ENCODE assay signal across 1 cellular context in the genomic region with DNA sequence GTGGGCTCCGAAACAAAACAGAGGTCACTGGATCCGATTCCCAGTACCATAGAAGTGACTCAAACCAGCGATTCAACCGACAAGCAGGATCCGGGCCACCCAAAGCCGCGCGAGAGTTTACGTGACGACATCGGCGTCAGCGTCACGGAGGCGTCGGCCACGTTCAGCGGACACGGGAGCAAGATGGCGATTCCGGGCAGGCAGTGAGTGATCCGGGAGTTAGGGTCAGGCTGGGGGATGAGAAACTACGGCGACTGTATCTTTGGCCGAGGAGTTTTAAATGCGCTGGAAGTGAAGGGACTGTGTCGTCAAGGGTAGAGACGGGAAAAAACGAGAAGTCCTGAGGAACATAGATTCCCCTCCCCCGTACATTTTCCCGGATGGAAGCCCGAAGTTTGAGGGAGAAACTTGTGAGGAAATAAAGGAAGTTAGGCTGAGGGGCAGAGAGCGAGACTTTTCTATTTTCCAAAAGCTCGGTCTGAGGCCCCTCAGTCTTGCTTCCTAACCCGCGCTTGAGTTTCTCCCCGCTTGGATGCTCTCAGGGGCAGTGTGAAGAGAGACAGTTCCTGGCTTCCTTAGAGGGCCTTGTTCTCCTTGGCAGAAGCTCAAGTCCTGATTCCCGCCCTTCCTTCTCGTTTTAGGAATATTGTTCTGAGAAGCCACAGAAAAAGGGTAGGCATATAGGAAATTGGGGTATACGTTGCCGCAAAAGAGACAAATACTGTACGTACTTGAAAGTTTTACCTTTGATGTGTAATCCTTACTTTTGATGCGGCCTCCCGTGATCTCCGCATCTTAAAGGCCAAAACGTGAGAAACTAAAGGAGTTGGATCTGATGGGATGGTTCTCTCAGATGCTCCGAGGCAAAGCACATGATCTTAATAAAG.
TF ChIP-seq lines count a peak whose summit lies in the region.

A gene with protein sequence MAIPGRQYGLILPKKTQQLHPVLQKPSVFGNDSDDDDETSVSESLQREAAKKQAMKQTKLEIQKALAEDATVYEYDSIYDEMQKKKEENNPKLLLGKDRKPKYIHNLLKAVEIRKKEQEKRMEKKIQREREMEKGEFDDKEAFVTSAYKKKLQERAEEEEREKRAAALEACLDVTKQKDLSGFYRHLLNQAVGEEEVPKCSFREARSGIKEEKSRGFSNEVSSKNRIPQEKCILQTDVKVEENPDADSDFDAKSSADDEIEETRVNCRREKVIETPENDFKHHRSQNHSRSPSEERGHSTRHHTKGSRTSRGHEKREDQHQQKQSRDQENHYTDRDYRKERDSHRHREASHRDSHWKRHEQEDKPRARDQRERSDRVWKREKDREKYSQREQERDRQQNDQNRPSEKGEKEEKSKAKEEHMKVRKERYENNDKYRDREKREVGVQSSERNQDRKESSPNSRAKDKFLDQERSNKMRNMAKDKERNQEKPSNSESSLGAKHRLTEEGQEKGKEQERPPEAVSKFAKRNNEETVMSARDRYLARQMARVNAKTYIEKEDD (plus strand): TSS at position 156 of the 887 bp plus-strand sequence. CDS start 28 bp downstream, at position 184.

TF ChIP-seq in HepG2, 621 proteins besides CTCF, POLR2A, EP300 and RAD21 (continued from another document and continues in another):
- TF ChIP-seq PCBP2 (optimal IDR thresholded peaks at IDR 0.05; ENCODE audit: low read depth, low read length, poor library complexity, severe bottlenecking) (peak; percentile 28), ZNF724P (CRISPR knock-in tag; IDR thresholded peaks at IDR 0.05; ENCODE audit: borderline replicate concordance) (no peak; the same call in 1 of the 2 replicates), FOXK1 (CRISPR knock-in tag; IDR thresholded peaks at IDR 0.05; ENCODE audit: borderline replicate concordance, low read depth) (peak; percentile 53; the same call in 1 of the 2 replicates), SRSF1 (optimal IDR thresholded peaks at IDR 0.05; ENCODE audit: low read depth, low read length) (peak; percentile 86), NR2C2 (CRISPR knock-in tag; IDR thresholded peaks at IDR 0.05; ENCODE audit: borderline replicate concordance) (peak; percentile 52; the same call in 1 of the 2 replicates), ZNF335 (CRISPR knock-in tag; IDR thresholded peaks at IDR 0.05) (no peak), FOXK2 (IDR thresholded peaks at IDR 0.05) (no peak), ZNF431 (CRISPR knock-in tag; IDR thresholded peaks at IDR 0.05; ENCODE audit: borderline replicate concordance, low read depth) (peak; percentile 51; the same call in 1 of the 2 replicates), POGZ (CRISPR knock-in tag; IDR thresholded peaks at IDR 0.05) (peak; percentile 95), ZNF430 (CRISPR knock-in tag; IDR thresholded peaks at IDR 0.05) (peak; percentile 74; the same call in 1 of the 2 replicates), ZNF780A (CRISPR knock-in tag; IDR thresholded peaks at IDR 0.05) (no peak), MED8 (CRISPR knock-in tag; IDR thresholded peaks at IDR 0.05; ENCODE audit: insufficient replicate concordance) (peak; percentile 72), ZNF563 (CRISPR knock-in tag; IDR thresholded peaks at IDR 0.05) (peak; percentile 58; the same call in 1 of the 2 replicates), ERF (CRISPR knock-in tag; IDR thresholded peaks at IDR 0.05) (peak; percentile 83), LCORL (IDR thresholded peaks at IDR 0.05) (no peak), LCORL (CRISPR knock-in tag; IDR thresholded peaks at IDR 0.05) (peak; percentile 41; the same call in 1 of the 2 replicates), MIER3 (CRISPR knock-in tag; IDR thresholded peaks at IDR 0.05; ENCODE audit: borderline replicate concordance) (peak; percentile 61; the same call in 1 of the 2 replicates), SPEN (CRISPR knock-in tag; IDR thresholded peaks at IDR 0.05; ENCODE audit: low read depth) (peak; percentile 72), MAF1 (CRISPR knock-in tag; IDR thresholded peaks at IDR 0.05; ENCODE audit: borderline replicate concordance) (0 out of 2 replicates have a peak, but pooled peaks have one; percentile 31), ZNF7 (CRISPR knock-in tag; IDR thresholded peaks at IDR 0.05) (no peak), SMYD3 (CRISPR knock-in tag; IDR thresholded peaks at IDR 0.05) (peak; percentile 66; the same call in 1 of the 2 replicates), ZNF761 (CRISPR knock-in tag; conservative IDR thresholded peaks at IDR 0.05) (0 out of 2 replicates have a peak, but pooled peaks have one; percentile 36), ZNF598 (CRISPR knock-in tag; IDR thresholded peaks at IDR 0.05; ENCODE audit: borderline replicate concordance) (peak; percentile 58; the same call in 1 of the 2 replicates), ARID2 (CRISPR knock-in tag; IDR thresholded peaks at IDR 0.05; ENCODE audit: borderline replicate concordance) (peak; percentile 75; the same call in 1 of the 2 replicates)
- TF ChIP-seq, protein P1, sequence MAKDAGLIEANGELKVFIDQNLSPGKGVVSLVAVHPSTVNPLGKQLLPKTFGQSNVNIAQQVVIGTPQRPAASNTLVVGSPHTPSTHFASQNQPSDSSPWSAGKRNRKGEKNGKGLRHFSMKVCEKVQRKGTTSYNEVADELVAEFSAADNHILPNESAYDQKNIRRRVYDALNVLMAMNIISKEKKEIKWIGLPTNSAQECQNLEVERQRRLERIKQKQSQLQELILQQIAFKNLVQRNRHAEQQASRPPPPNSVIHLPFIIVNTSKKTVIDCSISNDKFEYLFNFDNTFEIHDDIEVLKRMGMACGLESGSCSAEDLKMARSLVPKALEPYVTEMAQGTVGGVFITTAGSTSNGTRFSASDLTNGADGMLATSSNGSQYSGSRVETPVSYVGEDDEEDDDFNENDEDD (CRISPR knock-in tag; IDR thresholded peaks at IDR 0.05; ENCODE audit: borderline replicate concordance), result peak; percentile 28; the same call in 1 of the 2 replicates
- TF ChIP-seq, protein P2, sequence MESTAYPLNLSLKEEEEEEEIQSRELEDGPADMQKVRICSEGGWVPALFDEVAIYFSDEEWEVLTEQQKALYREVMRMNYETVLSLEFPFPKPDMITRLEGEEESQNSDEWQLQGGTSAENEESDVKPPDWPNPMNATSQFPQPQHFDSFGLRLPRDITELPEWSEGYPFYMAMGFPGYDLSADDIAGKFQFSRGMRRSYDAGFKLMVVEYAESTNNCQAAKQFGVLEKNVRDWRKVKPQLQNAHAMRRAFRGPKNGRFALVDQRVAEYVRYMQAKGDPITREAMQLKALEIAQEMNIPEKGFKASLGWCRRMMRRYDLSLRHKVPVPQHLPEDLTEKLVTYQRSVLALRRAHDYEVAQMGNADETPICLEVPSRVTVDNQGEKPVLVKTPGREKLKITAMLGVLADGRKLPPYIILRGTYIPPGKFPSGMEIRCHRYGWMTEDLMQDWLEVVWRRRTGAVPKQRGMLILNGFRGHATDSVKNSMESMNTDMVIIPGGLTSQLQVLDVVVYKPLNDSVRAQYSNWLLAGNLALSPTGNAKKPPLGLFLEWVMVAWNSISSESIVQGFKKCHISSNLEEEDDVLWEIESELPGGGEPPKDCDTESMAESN (CRISPR knock-in tag; conservative IDR thresholded peaks at IDR 0.05), result 0 out of 2 replicates have a peak, but pooled peaks have one; percentile 41
- TF ChIP-seq, protein P3, sequence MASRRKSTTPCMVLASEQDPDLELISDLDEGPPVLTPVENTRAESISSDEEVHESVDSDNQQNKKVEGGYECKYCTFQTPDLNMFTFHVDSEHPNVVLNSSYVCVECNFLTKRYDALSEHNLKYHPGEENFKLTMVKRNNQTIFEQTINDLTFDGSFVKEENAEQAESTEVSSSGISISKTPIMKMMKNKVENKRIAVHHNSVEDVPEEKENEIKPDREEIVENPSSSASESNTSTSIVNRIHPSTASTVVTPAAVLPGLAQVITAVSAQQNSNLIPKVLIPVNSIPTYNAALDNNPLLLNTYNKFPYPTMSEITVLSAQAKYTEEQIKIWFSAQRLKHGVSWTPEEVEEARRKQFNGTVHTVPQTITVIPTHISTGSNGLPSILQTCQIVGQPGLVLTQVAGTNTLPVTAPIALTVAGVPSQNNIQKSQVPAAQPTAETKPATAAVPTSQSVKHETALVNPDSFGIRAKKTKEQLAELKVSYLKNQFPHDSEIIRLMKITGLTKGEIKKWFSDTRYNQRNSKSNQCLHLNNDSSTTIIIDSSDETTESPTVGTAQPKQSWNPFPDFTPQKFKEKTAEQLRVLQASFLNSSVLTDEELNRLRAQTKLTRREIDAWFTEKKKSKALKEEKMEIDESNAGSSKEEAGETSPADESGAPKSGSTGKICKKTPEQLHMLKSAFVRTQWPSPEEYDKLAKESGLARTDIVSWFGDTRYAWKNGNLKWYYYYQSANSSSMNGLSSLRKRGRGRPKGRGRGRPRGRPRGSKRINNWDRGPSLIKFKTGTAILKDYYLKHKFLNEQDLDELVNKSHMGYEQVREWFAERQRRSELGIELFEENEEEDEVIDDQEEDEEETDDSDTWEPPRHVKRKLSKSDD (CRISPR knock-in tag; IDR thresholded peaks at IDR 0.05; ENCODE audit: low read depth), result peak; percentile 47
- TF ChIP-seq, protein P4, sequence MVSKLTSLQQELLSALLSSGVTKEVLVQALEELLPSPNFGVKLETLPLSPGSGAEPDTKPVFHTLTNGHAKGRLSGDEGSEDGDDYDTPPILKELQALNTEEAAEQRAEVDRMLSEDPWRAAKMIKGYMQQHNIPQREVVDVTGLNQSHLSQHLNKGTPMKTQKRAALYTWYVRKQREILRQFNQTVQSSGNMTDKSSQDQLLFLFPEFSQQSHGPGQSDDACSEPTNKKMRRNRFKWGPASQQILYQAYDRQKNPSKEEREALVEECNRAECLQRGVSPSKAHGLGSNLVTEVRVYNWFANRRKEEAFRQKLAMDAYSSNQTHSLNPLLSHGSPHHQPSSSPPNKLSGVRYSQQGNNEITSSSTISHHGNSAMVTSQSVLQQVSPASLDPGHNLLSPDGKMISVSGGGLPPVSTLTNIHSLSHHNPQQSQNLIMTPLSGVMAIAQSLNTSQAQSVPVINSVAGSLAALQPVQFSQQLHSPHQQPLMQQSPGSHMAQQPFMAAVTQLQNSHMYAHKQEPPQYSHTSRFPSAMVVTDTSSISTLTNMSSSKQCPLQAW (CRISPR knock-in tag; IDR thresholded peaks at IDR 0.05), result peak; percentile 72
- TF ChIP-seq, protein P5, sequence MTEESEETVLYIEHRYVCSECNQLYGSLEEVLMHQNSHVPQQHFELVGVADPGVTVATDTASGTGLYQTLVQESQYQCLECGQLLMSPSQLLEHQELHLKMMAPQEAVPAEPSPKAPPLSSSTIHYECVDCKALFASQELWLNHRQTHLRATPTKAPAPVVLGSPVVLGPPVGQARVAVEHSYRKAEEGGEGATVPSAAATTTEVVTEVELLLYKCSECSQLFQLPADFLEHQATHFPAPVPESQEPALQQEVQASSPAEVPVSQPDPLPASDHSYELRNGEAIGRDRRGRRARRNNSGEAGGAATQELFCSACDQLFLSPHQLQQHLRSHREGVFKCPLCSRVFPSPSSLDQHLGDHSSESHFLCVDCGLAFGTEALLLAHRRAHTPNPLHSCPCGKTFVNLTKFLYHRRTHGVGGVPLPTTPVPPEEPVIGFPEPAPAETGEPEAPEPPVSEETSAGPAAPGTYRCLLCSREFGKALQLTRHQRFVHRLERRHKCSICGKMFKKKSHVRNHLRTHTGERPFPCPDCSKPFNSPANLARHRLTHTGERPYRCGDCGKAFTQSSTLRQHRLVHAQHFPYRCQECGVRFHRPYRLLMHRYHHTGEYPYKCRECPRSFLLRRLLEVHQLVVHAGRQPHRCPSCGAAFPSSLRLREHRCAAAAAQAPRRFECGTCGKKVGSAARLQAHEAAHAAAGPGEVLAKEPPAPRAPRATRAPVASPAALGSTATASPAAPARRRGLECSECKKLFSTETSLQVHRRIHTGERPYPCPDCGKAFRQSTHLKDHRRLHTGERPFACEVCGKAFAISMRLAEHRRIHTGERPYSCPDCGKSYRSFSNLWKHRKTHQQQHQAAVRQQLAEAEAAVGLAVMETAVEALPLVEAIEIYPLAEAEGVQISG (CRISPR knock-in tag; IDR thresholded peaks at IDR 0.05), result peak; percentile 87
- TF ChIP-seq, protein P6, sequence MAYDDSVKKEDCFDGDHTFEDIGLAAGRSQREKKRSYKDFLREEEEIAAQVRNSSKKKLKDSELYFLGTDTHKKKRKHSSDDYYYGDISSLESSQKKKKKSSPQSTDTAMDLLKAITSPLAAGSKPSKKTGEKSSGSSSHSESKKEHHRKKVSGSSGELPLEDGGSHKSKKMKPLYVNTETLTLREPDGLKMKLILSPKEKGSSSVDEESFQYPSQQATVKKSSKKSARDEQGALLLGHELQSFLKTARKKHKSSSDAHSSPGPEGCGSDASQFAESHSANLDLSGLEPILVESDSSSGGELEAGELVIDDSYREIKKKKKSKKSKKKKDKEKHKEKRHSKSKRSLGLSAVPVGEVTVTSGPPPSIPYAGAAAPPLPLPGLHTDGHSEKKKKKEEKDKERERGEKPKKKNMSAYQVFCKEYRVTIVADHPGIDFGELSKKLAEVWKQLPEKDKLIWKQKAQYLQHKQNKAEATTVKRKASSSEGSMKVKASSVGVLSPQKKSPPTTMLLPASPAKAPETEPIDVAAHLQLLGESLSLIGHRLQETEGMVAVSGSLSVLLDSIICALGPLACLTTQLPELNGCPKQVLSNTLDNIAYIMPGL (CRISPR knock-in tag; IDR thresholded peaks at IDR 0.05; ENCODE audit: borderline replicate concordance in 1 of 2, low read depth in 1 of 2), result peak; percentile 81 to 83; a peak in 3 of 4 replicates
- TF ChIP-seq, protein P7, sequence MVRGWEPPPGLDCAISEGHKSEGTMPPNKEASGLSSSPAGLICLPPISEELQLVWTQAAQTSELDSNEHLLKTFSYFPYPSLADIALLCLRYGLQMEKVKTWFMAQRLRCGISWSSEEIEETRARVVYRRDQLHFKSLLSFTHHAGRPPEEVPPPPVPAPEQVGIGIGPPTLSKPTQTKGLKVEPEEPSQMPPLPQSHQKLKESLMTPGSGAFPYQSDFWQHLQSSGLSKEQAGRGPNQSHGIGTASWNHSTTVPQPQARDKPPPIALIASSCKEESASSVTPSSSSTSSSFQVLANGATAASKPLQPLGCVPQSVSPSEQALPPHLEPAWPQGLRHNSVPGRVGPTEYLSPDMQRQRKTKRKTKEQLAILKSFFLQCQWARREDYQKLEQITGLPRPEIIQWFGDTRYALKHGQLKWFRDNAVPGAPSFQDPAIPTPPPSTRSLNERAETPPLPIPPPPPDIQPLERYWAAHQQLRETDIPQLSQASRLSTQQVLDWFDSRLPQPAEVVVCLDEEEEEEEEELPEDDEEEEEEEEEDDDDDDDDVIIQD (CRISPR knock-in tag; IDR thresholded peaks at IDR 0.05; ENCODE audit: low read depth), result peak; percentile 66; the same call in 1 of the 2 replicates
- TF ChIP-seq, protein P8, sequence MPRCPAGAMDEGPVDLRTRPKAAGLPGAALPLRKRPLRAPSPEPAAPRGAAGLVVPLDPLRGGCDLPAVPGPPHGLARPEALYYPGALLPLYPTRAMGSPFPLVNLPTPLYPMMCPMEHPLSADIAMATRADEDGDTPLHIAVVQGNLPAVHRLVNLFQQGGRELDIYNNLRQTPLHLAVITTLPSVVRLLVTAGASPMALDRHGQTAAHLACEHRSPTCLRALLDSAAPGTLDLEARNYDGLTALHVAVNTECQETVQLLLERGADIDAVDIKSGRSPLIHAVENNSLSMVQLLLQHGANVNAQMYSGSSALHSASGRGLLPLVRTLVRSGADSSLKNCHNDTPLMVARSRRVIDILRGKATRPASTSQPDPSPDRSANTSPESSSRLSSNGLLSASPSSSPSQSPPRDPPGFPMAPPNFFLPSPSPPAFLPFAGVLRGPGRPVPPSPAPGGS (CRISPR knock-in tag; IDR thresholded peaks at IDR 0.05), result peak; percentile 76; the same call in 1 of the 2 replicates
